In the genomic region with DNA sequence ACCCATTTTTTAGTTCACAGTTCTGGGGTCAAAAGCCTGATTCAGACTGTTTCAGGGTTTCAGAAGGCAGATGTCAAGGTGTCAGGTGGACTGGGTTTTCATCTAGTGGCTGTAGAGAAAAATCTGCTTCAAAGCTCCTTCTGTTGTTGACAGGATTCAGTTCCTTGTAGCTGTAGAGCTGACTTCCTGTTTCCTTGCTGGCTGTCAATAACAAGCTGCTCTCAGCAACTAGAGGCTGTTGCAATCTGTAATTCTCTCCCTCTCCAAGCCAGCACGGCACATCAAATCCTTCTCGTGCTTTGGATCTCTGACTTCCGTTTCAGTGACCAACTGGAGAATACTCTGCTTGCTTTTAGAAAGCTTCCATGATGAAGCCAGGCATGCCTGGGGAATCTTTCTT, we compare ENCODE assay signal across 9 cellular contexts.
DNase-seq lines count a peak whose midpoint lies in the region; ATAC-seq, FAIRE-seq and TF ChIP-seq lines count a peak whose summit lies in the region.
"Had no signal": no experiment of that assay in that cellular context is flagged by ENCODE, and none has a peak within 500 bp of the region (broad histone marks: within the 10 kb centered on the region; RNA-seq: fewer than 3 reads in every experiment).

No MANE protein-coding gene starts in this region.

- no peak for DNase-seq in GM12892 (ENCODE audit: insufficient read length)
- DNase-seq in LHCN-M2 (ENCODE audit: low read depth) = peak; percentile 12
- DNase-seq in fibroblast of peridontal ligament (ENCODE audit: extremely low read depth) = peak; percentile 61
- no peak for DNase-seq in NCI-H128 (lab: John Stamatoyannopoulos, UW; ENCODE audit: unreplicated experiment)
- no peak for DNase-seq in erythroblast (lab: John Stamatoyannopoulos, UW)
- DNase-seq in NCI-H226 = no peak
- DNase-seq in ACHN = no peak

- peak; percentile 92 for ATAC-seq in GM21447 (IDR thresholded peaks at IDR 0.05; ENCODE audit: unreplicated experiment)

- in situ Hi-C loops in ACHN (cut with HindIII; ENCODE audit: low pct_ligation_motif_present, low pct_unique_long_range_greater_than_20kb, low sequenced_read_pairs) = no loop called here

- no peak for TF ChIP-seq POLR2A in GM12892 (IDR thresholded peaks at IDR 0.05; ENCODE audit: low read depth, low read length)
- no peak for TF ChIP-seq POLR2A in erythroblast (IDR thresholded peaks at IDR 0.05; ENCODE audit: low read length)

- FAIRE-seq in GM12892 (lab: Jason Lieb, UNC) = peak; percentile 73
- FAIRE-seq: endometrium had no signal

Comparison
In these comparisons a context has a peak if more than half of its experiments do, and no peak if none do; other contexts are left out.
1. DNase-seq: peak in LHCN-M2 (single experiment) and fibroblast of peridontal ligament (single experiment); none in GM12892 (single experiment), NCI-H128 (single experiment), erythroblast (0 of 2), NCI-H226 (single experiment) and ACHN (single experiment).